22 cellular contexts compared by ENCODE assay signal in genomic region chr20:15612746-15613145, GRCh38.
"Had no signal": no experiment of that assay in that cellular context is flagged by ENCODE, and none has a peak within 500 bp of the region (broad histone marks: within the 10 kb centered on the region; RNA-seq: fewer than 3 reads in every experiment).

No MANE protein-coding gene starts in this region.

- H3K27ac Mint-ChIP-seq: immature natural killer cell, nephron progenitor cell had no signal

- H3K9me3 ChIP-seq: left lung, pancreas, prostate gland, sigmoid colon, stomach, thoracic aorta, transverse colon had no signal

- H3K4me1 Mint-ChIP-seq: immature natural killer cell had no signal

- H3K36me3 ChIP-seq: left lung, pancreas, prostate gland, sigmoid colon, stomach, thoracic aorta, transverse colon had no signal

- H3K4me1 ChIP-seq: left lung, prostate gland, transverse colon had no signal

- H3K27ac ChIP-seq: coronary artery, left lung, pancreas, prostate gland, sigmoid colon, skin epidermis, stomach, thoracic aorta, transverse colon had no signal

- H3K9me3 Mint-ChIP-seq: naive B cell, nephron progenitor cell had no signal

- FAIRE-seq: keratinocyte, pancreas, urothelium cell line had no signal

- DNase-seq: central memory CD4-positive, alpha-beta T cell; effector CD4-positive, alpha-beta T cell; immature natural killer cell; left lung; mesenchymal stem cell; naive B cell; nephron progenitor cell; occipital lobe; sigmoid colon; stimulated activated CD4-positive, alpha-beta T cell treated with anti-CD3 and anti-CD28 coated beads, Interleukin-12 subunit alpha, Interleukin-12 subunit beta, amount 100 ng/mL, for 4 hours; stimulated activated naive CD4-positive, alpha-beta T cell; substantia nigra; transverse colon had no signal

- H3K27me3 ChIP-seq: left lung, pancreas, sigmoid colon, stomach, transverse colon had no signal

- H3K4me3 Mint-ChIP-seq: immature natural killer cell, naive B cell, nephron progenitor cell had no signal

- H3K4me3 ChIP-seq: coronary artery, left lung, lung, pancreas, prostate gland, sigmoid colon, skin epidermis, stomach, thoracic aorta, transverse colon had no signal

- H3K36me3 Mint-ChIP-seq: naive B cell had no signal
